ENCODE assay signal across 36 cellular contexts in the genomic region with DNA sequence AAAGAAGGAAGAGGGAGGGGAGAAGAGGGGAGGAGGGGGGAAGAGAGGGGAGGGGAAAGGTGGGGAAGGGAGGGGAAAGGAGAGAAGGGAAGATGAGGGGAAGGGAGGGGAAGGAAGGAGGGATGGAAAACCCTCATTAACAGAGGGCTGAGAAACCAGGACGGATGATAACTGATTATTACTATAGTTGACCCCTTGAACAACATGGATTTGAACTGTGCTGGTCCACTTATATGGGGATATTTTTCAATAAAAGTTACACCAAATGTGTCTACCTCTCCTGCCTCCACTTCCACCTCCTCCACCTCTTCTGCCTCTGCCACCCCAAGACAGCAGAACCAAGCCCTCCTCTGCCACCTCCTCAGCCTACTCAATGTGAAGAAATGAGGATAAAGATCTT.
"Had no signal": no experiment of that assay in that cellular context is flagged by ENCODE, and none has a peak within 500 bp of the region (broad histone marks: within the 10 kb centered on the region; RNA-seq: fewer than 3 reads in every experiment).

No MANE protein-coding gene starts in this region.

- H3K4me3 ChIP-seq: MG63 had no signal

- DNase-seq: Karpas-422, Kasumi-1, MG63, MM.1S, MV-4-11, NCI-H1048, NCI-H1092, NCI-H1092 treated with DMSO at 0.1 percent for 48 hours, NCI-H1105, NCI-H1105 treated with DMSO at 0.1 percent for 48 hours, NCI-H1417, NCI-H1417 treated with DMSO at 0.1 percent for 48 hours, NCI-H1436, NCI-H1436 treated with DMSO at 0.1 percent for 48 hours, NCI-H146, NCI-H1694, NCI-H1694 treated with DMSO at 0.1 percent for 48 hours, NCI-H187, NCI-H187 treated with DMSO at 0.1 percent for 48 hours, NCI-H1930, NCI-H2029, NCI-H2029 treated with DMSO at 0.1 percent for 48 hours, NCI-H2081, NCI-H2081 treated with DMSO at 0.1 percent for 48 hours, NCI-H2107, NCI-H2171, NCI-H2171 treated with DMSO at 0.1 percent for 48 hours, NCI-H2227 treated with DMSO at 0.1 percent for 48 hours, NCI-H226, NCI-H345, NCI-H446, NCI-H446 treated with DMSO at 0.1 percent for 48 hours, NCI-H510A, NCI-H510A treated with DMSO at 0.1 percent for 48 hours, NCI-H524, NCI-H524 treated with DMSO at 0.1 percent for 48 hours had no signal

- H3K9me3 ChIP-seq: MG63 had no signal

- H3K36me3 ChIP-seq: MG63 had no signal

- H3K27me3 ChIP-seq: MG63 had no signal
